ENCODE assay signal across 10 cellular contexts in the genomic region with DNA sequence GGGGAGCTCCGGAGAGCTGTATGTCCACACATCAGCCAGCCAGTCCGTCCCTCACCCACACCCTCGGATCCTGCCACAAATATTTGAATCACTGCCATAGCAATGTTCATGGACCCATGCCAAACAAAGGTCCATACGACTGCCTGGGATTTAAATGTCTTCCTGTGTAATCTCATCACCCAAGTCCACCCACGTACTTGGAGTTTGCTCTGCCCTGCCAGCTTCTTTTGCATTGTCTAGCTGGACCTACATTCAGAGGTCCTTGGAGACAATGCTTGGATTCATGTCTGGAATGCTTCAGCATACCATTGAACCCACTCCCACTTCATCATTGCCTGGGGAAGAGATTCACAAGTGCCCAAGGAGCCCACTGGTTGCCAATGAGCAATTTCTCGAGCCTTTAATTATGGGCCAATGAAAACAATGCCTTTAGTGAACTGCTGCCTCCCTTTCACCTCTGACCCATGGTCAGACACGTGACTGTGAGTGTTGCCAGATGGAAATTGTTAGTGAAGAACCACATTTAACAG.
DNase-seq lines count a peak whose midpoint lies in the region; ATAC-seq lines count a peak whose summit lies in the region.
"Had no signal": no experiment of that assay in that cellular context is flagged by ENCODE, and none has a peak within 500 bp of the region (broad histone marks: within the 10 kb centered on the region; RNA-seq: fewer than 3 reads in every experiment).

No MANE protein-coding gene starts in this region.

- peaks cover 7 to 16% (median 13%) of the 10 kb centered on the region in 3 donors for H3K4me1 ChIP-seq in skeletal muscle tissue (ENCODE audit: control insufficient read depth in 3 of 3, insufficient read depth in 3 of 3, low read length in 3 of 3)
- H3K4me1 ChIP-seq: psoas muscle had no signal

- no peak for ATAC-seq in HG03025 (IDR thresholded peaks at IDR 0.05; ENCODE audit: low FRiP score, unreplicated experiment)

- H3K27ac ChIP-seq in skeletal muscle tissue (ENCODE audit: low read depth, low read length): peak overlapping the region; percentile 51

- H3K9ac ChIP-seq in skeletal muscle tissue (ENCODE audit: low read depth in 1 of 3, low read length in 3 of 3): no peak overlapping the region

- DNase-seq in H4 (ENCODE audit: low spot score): peak; percentile 67
- DNase-seq in amniotic epithelial cell (ENCODE audit: low read depth): peak; percentile 97
- peak; percentile 77 for DNase-seq in glomerular endothelial cell (ENCODE audit: extremely low read depth, low read depth, low spot score)
- no peak for DNase-seq in DMS79 treated with DMSO at 0.1 percent for 48 hours (lab: John Stamatoyannopoulos, UW)
- no peak for DNase-seq in anterior cingulate cortex (lab: John Stamatoyannopoulos, UW)
- DNase-seq in NCI-H510A (lab: John Stamatoyannopoulos, UW): no peak
- DNase-seq: GF-D8, psoas muscle had no signal

- no peaks in the 10 kb centered on the region for H3K36me3 ChIP-seq in skeletal muscle tissue (ENCODE audit: control insufficient read depth in 3 of 3, insufficient read depth in 3 of 3, low read length in 3 of 3)

- H3K9me3 ChIP-seq in skeletal muscle tissue (ENCODE audit: control insufficient read depth in 3 of 3, low read length in 3 of 3): no peaks in the 10 kb centered on the region
- H3K9me3 ChIP-seq: psoas muscle had no signal

- H3K4me3 ChIP-seq in skeletal muscle tissue (ENCODE audit: low read length in 3 of 3): no peak overlapping the region
- H3K4me3 ChIP-seq: psoas muscle had no signal

- H3K27me3 ChIP-seq in skeletal muscle tissue (ENCODE audit: control insufficient read depth in 3 of 3, insufficient read depth in 3 of 3, low read length in 3 of 3): no peaks in the 10 kb centered on the region

Comparison
In these comparisons a context has a peak if more than half of its experiments do, and no peak if none do; other contexts are left out.
1. DNase-seq: peak in H4 (single experiment), amniotic epithelial cell (single experiment) and glomerular endothelial cell (single experiment); none in DMS79 treated with DMSO at 0.1 percent for 48 hours (single experiment), anterior cingulate cortex (0 of 58) and NCI-H510A (single experiment).